Comparison of ENCODE assay signal across 14 cellular contexts in the genomic region with DNA sequence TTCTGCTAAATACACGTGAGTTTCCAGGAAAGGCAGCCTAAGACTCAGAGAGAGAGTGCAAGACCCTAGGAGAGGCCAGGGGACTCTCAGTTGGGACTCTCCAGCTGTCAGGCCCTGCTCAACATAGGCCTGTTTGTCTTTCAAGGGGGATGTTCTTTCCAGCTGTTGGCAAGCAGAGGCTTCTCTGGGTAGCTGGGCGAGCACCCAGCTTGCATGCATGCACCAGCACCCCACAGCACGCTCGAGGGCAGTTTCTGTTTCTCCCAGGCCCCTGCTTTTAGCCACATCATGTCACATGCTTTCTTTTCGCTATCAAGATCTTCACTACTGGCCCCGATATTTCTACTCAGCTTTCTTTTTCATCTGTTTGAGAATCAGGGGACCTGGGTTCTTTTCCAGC.
DNase-seq lines count a peak whose midpoint lies in the region; ATAC-seq and FAIRE-seq lines count a peak whose summit lies in the region.
"Had no signal": no experiment of that assay in that cellular context is flagged by ENCODE, and none has a peak within 500 bp of the region (broad histone marks: within the 10 kb centered on the region; RNA-seq: fewer than 3 reads in every experiment).

No MANE protein-coding gene starts in this region.

- ATAC-seq in GM19324 (IDR thresholded peaks at IDR 0.05; ENCODE audit: low FRiP score, unreplicated experiment), result peak; percentile 90
- peak; percentile 78 for ATAC-seq in HG02678 (IDR thresholded peaks at IDR 0.05; ENCODE audit: unreplicated experiment)
- no peak for ATAC-seq in HG03139 (IDR thresholded peaks at IDR 0.05; ENCODE audit: unreplicated experiment)
- ATAC-seq: A549, left lung, pancreas had no signal

- H3K27ac Mint-ChIP-seq in activated naive CD4-positive, alpha-beta T cell treated with anti-CD3 and anti-CD28 coated beads for 36 hours, result no peak overlapping the region

- no peak for FAIRE-seq in HTR-8/SVneo (lab: Jason Lieb, UNC)
- FAIRE-seq: A549, pancreas had no signal

- no peaks in the 10 kb centered on the region for H3K36me3 Mint-ChIP-seq in activated naive CD4-positive, alpha-beta T cell treated with anti-CD3 and anti-CD28 coated beads for 36 hours (ENCODE audit: low read depth)

- H3K9me3 Mint-ChIP-seq in activated naive CD4-positive, alpha-beta T cell treated with anti-CD3 and anti-CD28 coated beads for 36 hours, result no peaks in the 10 kb centered on the region

- H3K4me3 Mint-ChIP-seq in activated naive CD4-positive, alpha-beta T cell treated with anti-CD3 and anti-CD28 coated beads for 36 hours, result no peak overlapping the region

- DNase-seq in Ammon's horn (ENCODE audit: low spot score) (peak; percentile 41), OCI-M1 (lab: John Stamatoyannopoulos, UW) (peak; percentile 6), DMS53 treated with DMSO at 0.1 percent for 48 hours (lab: John Stamatoyannopoulos, UW; ENCODE audit: unreplicated experiment) (no peak), HTR-8/SVneo (ENCODE audit: insufficient read length, low spot score) (no peak)
- no peak for DNase-seq in activated naive CD4-positive, alpha-beta T cell treated with anti-CD3 and anti-CD28 coated beads for 36 hours
- DNase-seq: activated T-cell treated with anti-CD3 and anti-CD28 coated beads, Interleukin-2, amount 50 U/mL, for 48 hours; GM23248; NCI-H1930 had no signal

- CTCF ChIA-PET in activated naive CD4-positive, alpha-beta T cell treated with anti-CD3 and anti-CD28 coated beads for 36 hours (lab: Charles Lee), result interaction anchor here (0.6 kb wide), 1 partner anchor 587 kb away, joined by 6 read pairs; no protein-coding TSS in a partner anchor

- H3K4me1 Mint-ChIP-seq in activated naive CD4-positive, alpha-beta T cell treated with anti-CD3 and anti-CD28 coated beads for 36 hours (ENCODE audit: low read depth), result no peaks in the 10 kb centered on the region

- H3K27me3 Mint-ChIP-seq in activated naive CD4-positive, alpha-beta T cell treated with anti-CD3 and anti-CD28 coated beads for 36 hours (ENCODE audit: low read depth), result no peaks in the 10 kb centered on the region

- intact Hi-C loops in activated naive CD4-positive, alpha-beta T cell treated with anti-CD3 and anti-CD28 coated beads for 36 hours (cut with micrococcal nuclease), result no loop called here

Comparison
In these comparisons a context has a peak if more than half of its experiments do, and no peak if none do; other contexts are left out.
1. DNase-seq: peak in Ammon's horn (single experiment) and OCI-M1 (single experiment); none in DMS53 treated with DMSO at 0.1 percent for 48 hours (single experiment), activated naive CD4-positive, alpha-beta T cell treated with anti-CD3 and anti-CD28 coated beads for 36 hours (single experiment) and HTR-8/SVneo (single experiment).